ENCODE assay signal across 8 cellular contexts in genomic region chr1:58576727-58577675, GRCh38. TPM values are rescaled to one million over a fixed set of nuclear protein-coding genes. Genes with fewer than 3 reads are reported as not detected.
DNase-seq lines count a peak whose midpoint lies in the region; ATAC-seq lines count a peak whose summit lies in the region.

TACSTD2 (minus strand) TSS chr1:58577252; CDS start chr1:58577156, 96 bp downstream.

- H3K79me1 ChIP-seq in trophoblast cell (ENCODE audit: low read length), result peaks cover 9% of the 10 kb centered on the region

- H3K4me1 Mint-ChIP-seq in activated CD4-positive, alpha-beta memory T cell treated with anti-CD3 and anti-CD28 coated beads, Interleukin-2, amount 10 ng/mL, durations not matched to agents 7 days and 5 days, result peaks cover 36% of the 10 kb centered on the region

- peak; percentile 44 for DNase-seq in D341Med (ENCODE audit: low spot score)
- DNase-seq in activated CD4-positive, alpha-beta memory T cell treated with anti-CD3 and anti-CD28 coated beads, Interleukin-2, amount 10 ng/mL, durations not matched to agents 7 days and 5 days, result no peak
- peak; percentile 76 for DNase-seq in Right ventricle myocardium inferior (ENCODE audit: missing footprints)
- DNase-seq in trophoblast cell, result peak; percentile 53 to 58
- no peak for DNase-seq in stimulated activated CD8-positive, alpha-beta memory T cell treated with anti-CD3 and anti-CD28 coated beads, Interleukin-4, amount 100 ng/mL, for 48 hours

- peaks cover 68% of the 10 kb centered on the region for H3K27me3 Mint-ChIP-seq in activated CD4-positive, alpha-beta memory T cell treated with anti-CD3 and anti-CD28 coated beads, Interleukin-2, amount 10 ng/mL, durations not matched to agents 7 days and 5 days

- peak within 1 kb of the TSS; percentile 86 for H3K18ac ChIP-seq in trophoblast cell (ENCODE audit: low read length)

- WGBS in trophoblast cell (ENCODE audit: extremely low coverage, insufficient coverage, insufficient read length), result no CpG with 5 or more reads among the region's 107 CpGs

- peaks cover 9 to 10% of the 10 kb centered on the region in 2 experiments for H3K4me1 ChIP-seq in trophoblast cell (ENCODE audit: control insufficient read depth in 1 of 2, insufficient read depth in 2 of 2, low read length in 2 of 2)

- peak within 1 kb of the TSS; percentile 60 for H4K12ac ChIP-seq in trophoblast cell (ENCODE audit: low read depth, low read length)

- POLR2A ChIA-PET in activated CD4-positive, alpha-beta memory T cell treated with anti-CD3 and anti-CD28 coated beads, Interleukin-2, amount 10 ng/mL, durations not matched to agents 7 days and 5 days (lab: Charles Lee), result no interaction called here

- H2AK5ac ChIP-seq in trophoblast cell (ENCODE audit: low read length), result no peak within 1 kb of the TSS

- H3K4me3 Mint-ChIP-seq in activated CD4-positive, alpha-beta memory T cell treated with anti-CD3 and anti-CD28 coated beads, Interleukin-2, amount 10 ng/mL, durations not matched to agents 7 days and 5 days, result peak within 1 kb of the TSS; percentile 52

- peaks cover 3% of the 10 kb centered on the region for H3K36me3 Mint-ChIP-seq in activated CD4-positive, alpha-beta memory T cell treated with anti-CD3 and anti-CD28 coated beads, Interleukin-2, amount 10 ng/mL, durations not matched to agents 7 days and 5 days (ENCODE audit: low read depth)

- H3K27me3 ChIP-seq in trophoblast cell (ENCODE audit: insufficient read depth, low read length), result no peaks in the 10 kb centered on the region

- peak within 1 kb of the TSS; percentile 75 for H4K91ac ChIP-seq in trophoblast cell (ENCODE audit: low read depth, low read length)

- H2BK120ac ChIP-seq in trophoblast cell (ENCODE audit: insufficient read depth, low read length, poor library complexity), result peak within 1 kb of the TSS; percentile 57

- CTCF ChIA-PET in activated CD4-positive, alpha-beta memory T cell treated with anti-CD3 and anti-CD28 coated beads, Interleukin-2, amount 10 ng/mL, durations not matched to agents 7 days and 5 days (lab: Charles Lee), result no interaction called here

- peak within 1 kb of the TSS; percentile 68 for H3K4me2 ChIP-seq in trophoblast cell (ENCODE audit: low read length)

- peak within 1 kb of the TSS; percentile 68 for H3K4me3 ChIP-seq in trophoblast cell (ENCODE audit: low read depth, low read length)

- no peaks in the 10 kb centered on the region for H3K36me3 ChIP-seq in trophoblast cell (ENCODE audit: control insufficient read depth in 1 of 2, insufficient read depth in 2 of 2, low read length in 2 of 2)

- peak within 1 kb of the TSS; percentile 42 for H3K27ac ChIP-seq in trophoblast cell (ENCODE audit: low read depth, low read length)

- peak within 1 kb of the TSS; percentile 20 for H3K4ac ChIP-seq in trophoblast cell (ENCODE audit: low read depth, low read length)

- no peak within 1 kb of the TSS for H3K9ac ChIP-seq in trophoblast cell (ENCODE audit: low read length)

- H2BK5ac ChIP-seq in trophoblast cell (ENCODE audit: low read depth, low read length, poor library complexity), result peak within 1 kb of the TSS; percentile 11

- H3K14ac ChIP-seq in trophoblast cell (ENCODE audit: low read length), result peak within 1 kb of the TSS; percentile 78

- H2BK12ac ChIP-seq in trophoblast cell (ENCODE audit: low read length), result peak within 1 kb of the TSS; percentile 28

- peak within 1 kb of the TSS; percentile 68 for H2AFZ ChIP-seq in trophoblast cell (ENCODE audit: insufficient read depth, low read length, poor library complexity)

- peak within 1 kb of the TSS; percentile 3 for H3K27ac Mint-ChIP-seq in activated CD4-positive, alpha-beta memory T cell treated with anti-CD3 and anti-CD28 coated beads, Interleukin-2, amount 10 ng/mL, durations not matched to agents 7 days and 5 days

- ATAC-seq in Right ventricle myocardium inferior (no peak), GM19463 (IDR thresholded peaks at IDR 0.05; ENCODE audit: unreplicated experiment) (no peak), HG02852 (IDR thresholded peaks at IDR 0.05; ENCODE audit: unreplicated experiment) (no peak), GM21515 (IDR thresholded peaks at IDR 0.05; ENCODE audit: unreplicated experiment) (no peak)

- H3K9me3 Mint-ChIP-seq in activated CD4-positive, alpha-beta memory T cell treated with anti-CD3 and anti-CD28 coated beads, Interleukin-2, amount 10 ng/mL, durations not matched to agents 7 days and 5 days, result no peaks in the 10 kb centered on the region

- peaks cover 5% of the 10 kb centered on the region for H3K9me3 ChIP-seq in trophoblast cell (ENCODE audit: insufficient read depth, low read depth, low read length)

- H4K8ac ChIP-seq in trophoblast cell (ENCODE audit: low read depth, low read length), result peak within 1 kb of the TSS; percentile 75

- intact Hi-C loops in Right ventricle myocardium inferior (cut with DNase I), result no loop called here

- H3K79me2 ChIP-seq in trophoblast cell (ENCODE audit: control insufficient read depth, insufficient read depth, low read length, poor library complexity), result peaks cover 3% of the 10 kb centered on the region

- H3K23ac ChIP-seq in trophoblast cell (ENCODE audit: low read length), result no peak within 1 kb of the TSS

RNA-seq across cellular contexts. Expression of gene TACSTD2, which starts in this region (rescaled TPM):
- total RNA-seq in activated CD4-positive, alpha-beta memory T cell treated with anti-CD3 and anti-CD28 coated beads, Interleukin-2, amount 10 ng/mL, durations not matched to agents 7 days and 5 days, result not detected
- 0.14 TPM for total RNA-seq in Right ventricle myocardium inferior
- 41.6 and 45.5 TPM in 2 replicates for polyA plus RNA-seq in trophoblast cell (2013)

Comparison
In these comparisons a context has a peak if more than half of its experiments do, and no peak if none do; other contexts are left out.
1. Peak in DNase-seq in Right ventricle myocardium inferior; RNA of the gene not detected or under 1 TPM.
2. DNase-seq: peak in D341Med (single experiment) and trophoblast cell (2 of 2); none in activated CD4-positive, alpha-beta memory T cell treated with anti-CD3 and anti-CD28 coated beads, Interleukin-2, amount 10 ng/mL, durations not matched to agents 7 days and 5 days (single experiment) and stimulated activated CD8-positive, alpha-beta memory T cell treated with anti-CD3 and anti-CD28 coated beads, Interleukin-4, amount 100 ng/mL, for 48 hours (single experiment).